20 cellular contexts compared by ENCODE assay signal in the genomic region with DNA sequence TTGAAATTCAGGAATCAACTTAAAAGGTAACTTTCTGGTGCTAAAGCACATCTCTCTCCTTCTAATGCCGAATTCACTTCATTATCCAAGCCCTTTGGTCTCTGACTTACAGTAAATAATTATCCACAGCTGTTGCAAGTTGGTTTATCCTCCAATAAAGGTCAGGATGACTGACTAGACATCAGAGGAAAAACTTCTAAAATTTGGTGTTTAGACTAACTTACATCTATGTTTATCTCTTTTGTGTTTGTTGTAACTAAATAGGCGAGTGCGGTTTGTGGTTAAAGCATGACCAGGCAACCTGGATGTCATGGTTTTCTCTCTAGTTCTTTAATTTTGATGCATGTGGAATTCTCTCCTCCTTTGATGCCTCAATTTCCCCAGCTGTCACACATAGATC.
"Had no signal": no experiment of that assay in that cellular context is flagged by ENCODE, and none has a peak within 500 bp of the region (broad histone marks: within the 10 kb centered on the region; RNA-seq: fewer than 3 reads in every experiment).

No MANE protein-coding gene starts in this region.

- DNase-seq: activated B cell treated with CpG ODN at 0.5 μM for 24 hours; activated CD4-positive, alpha-beta T cell treated with anti-CD3 and anti-CD28 coated beads, Interleukin-2, amount 10 ng/mL, durations not matched to agents 24 days and 14 days; activated CD8-positive, alpha-beta memory T cell treated with anti-CD3 and anti-CD28 coated beads for 24 hours; activated naive CD4-positive, alpha-beta T cell treated with anti-CD3 and anti-CD28 coated beads, Interleukin-2, amount 10 ng/mL, durations not matched to agents 7 days and 5 days; adrenal gland; body of pancreas; effector memory CD8-positive, alpha-beta T cell; left ventricle myocardium inferior; mesendoderm; retina; small intestine; T-helper 17 cell; thyroid gland; uterus had no signal

- H3K36me3 ChIP-seq: adrenal gland, left ventricle myocardium inferior, thyroid gland, uterus had no signal

- H3K9me3 ChIP-seq: adrenal gland, body of pancreas, left ventricle myocardium inferior, thyroid gland, uterus had no signal

- H3K27me3 Mint-ChIP-seq: activated B cell treated with CpG ODN at 0.5 μM for 24 hours; activated CD4-positive, alpha-beta T cell treated with anti-CD3 and anti-CD28 coated beads, Interleukin-2, amount 10 ng/mL, durations not matched to agents 24 days and 14 days; activated naive CD4-positive, alpha-beta T cell treated with anti-CD3 and anti-CD28 coated beads, Interleukin-2, amount 10 ng/mL, durations not matched to agents 7 days and 5 days; activated T-helper 17 cell treated with anti-CD3 and anti-CD28 coated beads, Interleukin-2, amount 50 U/mL, for 72 hours; central memory CD8-positive, alpha-beta T cell; dendritic cell treated with granulocyte-macrophage colony-stimulating factor and Interleukin-4, amounts not matched to agents 40 ng/mL and 50 ng/mL, for 4 days; effector memory CD8-positive, alpha-beta T cell; T-helper 17 cell had no signal

- FAIRE-seq: frontal cortex, keratinocyte, small intestine, TTC549 had no signal

- H3K27ac ChIP-seq: adrenal gland, body of pancreas, left ventricle myocardium inferior, thyroid gland, uterus had no signal

- H3K4me3 Mint-ChIP-seq: activated B cell treated with CpG ODN at 0.5 μM for 24 hours; activated CD4-positive, alpha-beta T cell treated with anti-CD3 and anti-CD28 coated beads, Interleukin-2, amount 10 ng/mL, durations not matched to agents 24 days and 14 days; activated naive CD4-positive, alpha-beta T cell treated with anti-CD3 and anti-CD28 coated beads, Interleukin-2, amount 10 ng/mL, durations not matched to agents 7 days and 5 days; activated T-helper 17 cell treated with anti-CD3 and anti-CD28 coated beads, Interleukin-2, amount 50 U/mL, for 72 hours; central memory CD8-positive, alpha-beta T cell; dendritic cell treated with granulocyte-macrophage colony-stimulating factor and Interleukin-4, amounts not matched to agents 40 ng/mL and 50 ng/mL, for 4 days; effector memory CD8-positive, alpha-beta T cell; T-helper 17 cell had no signal

- ATAC-seq: activated T-helper 17 cell treated with anti-CD3 and anti-CD28 coated beads, Interleukin-2, amount 50 U/mL, for 72 hours; body of pancreas; effector memory CD8-positive, alpha-beta T cell; T-helper 17 cell had no signal

- H3K4me1 Mint-ChIP-seq: activated B cell treated with CpG ODN at 0.5 μM for 24 hours; activated CD4-positive, alpha-beta T cell treated with anti-CD3 and anti-CD28 coated beads, Interleukin-2, amount 10 ng/mL, durations not matched to agents 24 days and 14 days; activated naive CD4-positive, alpha-beta T cell treated with anti-CD3 and anti-CD28 coated beads, Interleukin-2, amount 10 ng/mL, durations not matched to agents 7 days and 5 days; activated T-helper 17 cell treated with anti-CD3 and anti-CD28 coated beads, Interleukin-2, amount 50 U/mL, for 72 hours; central memory CD8-positive, alpha-beta T cell; T-helper 17 cell had no signal

- H3K4me3 ChIP-seq: adrenal gland, body of pancreas, left ventricle myocardium inferior, thyroid gland, uterus had no signal

- H3K27me3 ChIP-seq: adrenal gland, body of pancreas, thyroid gland, uterus had no signal

- H3K4me1 ChIP-seq: body of pancreas, left ventricle myocardium inferior had no signal

- H3K36me3 Mint-ChIP-seq: activated naive CD4-positive, alpha-beta T cell treated with anti-CD3 and anti-CD28 coated beads, Interleukin-2, amount 10 ng/mL, durations not matched to agents 7 days and 5 days had no signal

- H3K27ac Mint-ChIP-seq: activated B cell treated with CpG ODN at 0.5 μM for 24 hours; activated CD4-positive, alpha-beta T cell treated with anti-CD3 and anti-CD28 coated beads, Interleukin-2, amount 10 ng/mL, durations not matched to agents 24 days and 14 days; activated naive CD4-positive, alpha-beta T cell treated with anti-CD3 and anti-CD28 coated beads, Interleukin-2, amount 10 ng/mL, durations not matched to agents 7 days and 5 days; activated T-helper 17 cell treated with anti-CD3 and anti-CD28 coated beads, Interleukin-2, amount 50 U/mL, for 72 hours; dendritic cell treated with granulocyte-macrophage colony-stimulating factor and Interleukin-4, amounts not matched to agents 40 ng/mL and 50 ng/mL, for 4 days; effector memory CD8-positive, alpha-beta T cell; T-helper 17 cell had no signal

- H3K9me3 Mint-ChIP-seq: activated B cell treated with CpG ODN at 0.5 μM for 24 hours; activated CD4-positive, alpha-beta T cell treated with anti-CD3 and anti-CD28 coated beads, Interleukin-2, amount 10 ng/mL, durations not matched to agents 24 days and 14 days; activated naive CD4-positive, alpha-beta T cell treated with anti-CD3 and anti-CD28 coated beads, Interleukin-2, amount 10 ng/mL, durations not matched to agents 7 days and 5 days; dendritic cell treated with granulocyte-macrophage colony-stimulating factor and Interleukin-4, amounts not matched to agents 40 ng/mL and 50 ng/mL, for 4 days; effector memory CD8-positive, alpha-beta T cell had no signal
